ENCODE assay signal across 12 cellular contexts in the genomic region with DNA sequence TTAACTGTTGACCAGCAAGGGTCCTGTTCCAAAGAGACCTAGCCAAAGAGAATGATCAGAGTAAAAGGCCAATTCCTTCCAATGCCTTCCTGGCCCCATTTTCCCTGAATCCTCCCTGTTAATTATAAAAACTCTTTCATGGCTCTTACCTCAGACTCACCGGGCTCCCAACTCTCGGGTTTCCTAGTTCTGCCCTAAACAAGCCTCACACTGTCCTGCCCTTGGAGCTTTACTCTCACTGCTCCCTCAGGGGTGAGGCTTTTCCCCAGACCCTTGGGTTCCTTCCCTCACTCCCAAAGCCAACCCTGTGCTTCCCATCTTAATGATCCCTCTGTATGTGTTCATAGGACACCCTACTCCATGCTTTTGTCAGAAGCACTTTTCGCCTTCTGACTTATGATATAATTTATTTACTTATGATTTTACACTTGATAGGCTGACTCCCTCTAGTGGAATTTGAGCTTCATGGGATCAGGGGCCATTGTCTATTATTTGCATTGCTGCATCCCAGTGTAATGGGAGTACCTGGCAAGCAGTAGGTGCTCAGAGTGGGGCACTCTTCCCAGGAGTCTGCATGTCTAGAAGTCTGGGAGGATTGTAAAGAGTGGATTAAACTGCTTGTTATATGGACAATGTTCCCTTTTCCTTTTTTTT. TPM values are rescaled to one million over a fixed set of nuclear protein-coding genes. Genes with fewer than 3 reads are reported as not detected.
DNase-seq lines count a peak whose midpoint lies in the region; ATAC-seq and TF ChIP-seq lines count a peak whose summit lies in the region.
"Had no signal": no experiment of that assay in that cellular context is flagged by ENCODE, and none has a peak within 500 bp of the region (broad histone marks: within the 10 kb centered on the region; RNA-seq: fewer than 3 reads in every experiment).

No MANE protein-coding gene starts in this region.

- no peaks in the 10 kb centered on the region for H3K4me1 ChIP-seq in BE2C

- H3K9me3 ChIP-seq in BE2C, result no peaks in the 10 kb centered on the region

- no peak for ATAC-seq in HG03139 (IDR thresholded peaks at IDR 0.05; ENCODE audit: unreplicated experiment)

- H3K27me3 ChIP-seq in BE2C, result no peaks in the 10 kb centered on the region

- DNase-seq in EL (peak; percentile 12), NB4 (ENCODE audit: low read depth) (peak; percentile 43), dermis blood vessel endothelial cell (peak; percentile 26), mucosa of gallbladder (ENCODE audit: low spot score) (peak; percentile 22), SKM-1 treated with dmso at 0.1 percent for 144 hours (lab: John Stamatoyannopoulos, UW; ENCODE audit: unreplicated experiment) (no peak), BE2C (no peak)
- DNase-seq in stimulated activated CD4-positive, alpha-beta T cell treated with anti-CD3 and anti-CD28 coated beads, Interleukin-15, amount 100 ng/mL, for 24 hours, result no peak
- DNase-seq: activated T-cell treated with anti-CD3 and anti-CD28 coated beads, Interleukin-2, amount 50 U/mL, for 48 hours; DMS79 treated with DMSO at 0.1 percent for 48 hours; NCI-H345; stimulated activated naive B cell treated with anti-CD40 and anti-IgM and Interleukin-4, amounts not matched to agents 10 μg/mL and 1 μg/mL and 100 μg/mL, for 72 hours had no signal

- H3K4me3 ChIP-seq in NB4 (ENCODE audit: low read depth, low read length) (no peak overlapping the region), BE2C (ENCODE audit: low read depth, low read length) (no peak overlapping the region)

- no peak for TF ChIP-seq POLR2A in NB4 (IDR thresholded peaks at IDR 0.05; ENCODE audit: extremely low read depth, insufficient read length)

- TF ChIP-seq CTCF in NB4 (IDR thresholded peaks at IDR 0.05; ENCODE audit: low read depth, low read length), result peak; percentile 39
- TF ChIP-seq CTCF in BE2C (IDR thresholded peaks at IDR 0.05; ENCODE audit: low read depth, low read length), result no peak

- no peaks in the 10 kb centered on the region for H3K36me3 ChIP-seq in BE2C

RNA-seq across cellular contexts. Expression of gene ZNG1B, which starts 29.9 kb away (rescaled TPM):
- 28.6 and 28.9 TPM in 2 replicates for total RNA-seq in dermis blood vessel endothelial cell
- 29.5 TPM for total RNA-seq in mucosa of gallbladder
- 16.4 TPM for polyA plus RNA-seq in BE2C (2012; ENCODE audit: insufficient read depth, insufficient read length, low read depth)

Comparison
In these comparisons a context has a peak if more than half of its experiments do, and no peak if none do; other contexts are left out.
1. DNase-seq: peak in EL (single experiment), NB4 (single experiment), dermis blood vessel endothelial cell (single experiment) and mucosa of gallbladder (single experiment); none in SKM-1 treated with dmso at 0.1 percent for 144 hours (single experiment), BE2C (single experiment) and stimulated activated CD4-positive, alpha-beta T cell treated with anti-CD3 and anti-CD28 coated beads, Interleukin-15, amount 100 ng/mL, for 24 hours (single experiment).